8 cellular contexts compared by ENCODE assay signal in genomic region chr16:84266451-84266850, GRCh38. TPM values are rescaled to one million over a fixed set of nuclear protein-coding genes. Genes with fewer than 3 reads are reported as not detected.
DNase-seq lines count a peak whose midpoint lies in the region; ATAC-seq, FAIRE-seq and TF ChIP-seq lines count a peak whose summit lies in the region.

No MANE protein-coding gene starts in this region.

- no peaks in the 10 kb centered on the region for H3K79me2 ChIP-seq in GM12878 (ENCODE audit: control insufficient read depth, insufficient read depth, low read length)

- FAIRE-seq in GM12891 (lab: Jason Lieb, UNC) (no peak), GM12878 (lab: Jason Lieb, UNC) (no peak)

- no TSS peak for BruUV-seq in GM12878 (replicated peaks; lab: Mats Ljungman, UMichigan)

- H3K36me3 ChIP-seq in GM12878 (ENCODE audit: control insufficient read depth in 2 of 2, insufficient read depth in 2 of 2, low read length in 1 of 2), result no peaks in the 10 kb centered on the region

- no peak for TF ChIP-seq EP300 in GM12878 (IDR thresholded peaks at IDR 0.05; ENCODE audit: borderline replicate concordance in 1 of 2, control insufficient read depth in 1 of 2, low read depth in 2 of 2, low read length in 2 of 2)

- no peak for TF ChIP-seq RAD21 in GM12878 (IDR thresholded peaks at IDR 0.05; ENCODE audit: insufficient read depth, low read depth, low read length)

- 33% methylated on average over 4 of the region's 4 CpGs for WGBS in GM12878 (ENCODE audit: insufficient coverage, insufficient replicate concordance, low lambda C conversion rate, missing lambda C conversion rate)

- H3K4me3 ChIP-seq in GM12878, result no peak overlapping the region

- DNase-seq in AG08395 (ENCODE audit: low spot score), result peak; percentile 57
- peak; percentile 38 for DNase-seq in GM12891 (ENCODE audit: insufficient read length, low spot score)
- DNase-seq in NCI-H69 (lab: John Stamatoyannopoulos, UW), result peak; percentile 38
- peak; percentile 21 for DNase-seq in GM12878 (ENCODE audit: low read depth, low spot score)
- peak; percentile 93 for DNase-seq in iPS-NIHi7 (ENCODE audit: extremely low spot score)
- peak; percentile 10 for DNase-seq in stimulated activated naive CD8-positive, alpha-beta T cell treated with anti-CD3 and anti-CD28 coated beads, Interleukin-15, Interleukin-2, amounts not matched to agents 100 U/mL and 50 U/mL, for 24 hours
- DNase-seq in NCI-H1436 (lab: John Stamatoyannopoulos, UW), result no peak

- intact Hi-C loops in GM12878 (cut with micrococcal nuclease; ENCODE audit: unreplicated experiment), result no loop called here

- no peaks in the 10 kb centered on the region for H4K20me1 ChIP-seq in GM12878 (ENCODE audit: control insufficient read depth, insufficient read depth)

- no peak for TF ChIP-seq CTCF in GM12878 (IDR thresholded peaks at IDR 0.05 in 2 of 3, conservative IDR thresholded peaks at IDR 0.05 in 1 of 3; ENCODE audit: control insufficient read depth in 2 of 3, extremely low read depth in 1 of 3, insufficient read depth in 1 of 3, low read depth in 3 of 3, low read length in 3 of 3)

- no peak overlapping the region for H3K4me2 ChIP-seq in GM12878 (ENCODE audit: control insufficient read depth, insufficient read depth)

- no peak overlapping the region for H3K9ac ChIP-seq in GM12878 (ENCODE audit: control insufficient read depth, insufficient read depth, low read length)

- ATAC-seq in GM12878 (peak; percentile 97), GM21447 (IDR thresholded peaks at IDR 0.05; ENCODE audit: unreplicated experiment) (no peak)
- peak; percentile 68 for ATAC-seq in stimulated activated naive CD8-positive, alpha-beta T cell treated with anti-CD3 and anti-CD28 coated beads, Interleukin-15, Interleukin-2, amounts not matched to agents 100 U/mL and 50 U/mL, for 24 hours

- CTCF ChIA-PET in GM12878 (lab: Yijun Ruan, JAX), result interaction anchor here (1.5 kb wide), 1 partner anchor 11 kb away, joined by 5 read pairs; no protein-coding TSS in a partner anchor

- POLR2A ChIA-PET in GM12878 (lab: Charles Lee), result no interaction called here

- RAD21 ChIA-PET in GM12878 (lab: Charles Lee; ENCODE audit: unreplicated experiment), result no interaction called here

- TF ChIP-seq POLR2A in GM12891 (IDR thresholded peaks at IDR 0.05; ENCODE audit: low read depth, low read length) (no peak), GM12878 (IDR thresholded peaks at IDR 0.05; ENCODE audit: low read depth, low read length) (no peak)

- in situ Hi-C loops in GM12878 (cut with MboI), result no loop called here

- SMC1A ChIA-PET in GM12878 (lab: Charles Lee; ENCODE audit: uncharacterized antibody, unreplicated experiment), result no interaction called here

- no peaks in the 10 kb centered on the region; a peak in 1 of 4 replicates for H3K27me3 ChIP-seq in GM12878 (replicated peaks in 1 of 2; ENCODE audit: control insufficient read depth in 2 of 2, insufficient read depth in 2 of 2, low read length in 1 of 2)

- no peaks in the 10 kb centered on the region for H3K4me1 ChIP-seq in GM12878 (ENCODE audit: control insufficient read depth, insufficient read depth, low read length)

- no peaks in the 10 kb centered on the region for H3K9me3 ChIP-seq in GM12878 (replicated peaks; ENCODE audit: control insufficient read depth, insufficient read depth, low read length)

- no peak overlapping the region for H2AFZ ChIP-seq in GM12878 (ENCODE audit: control insufficient read depth, low read depth, low read length)

- no peak overlapping the region for H3K27ac ChIP-seq in GM12878 (ENCODE audit: control insufficient read depth, insufficient read depth)

TF ChIP-seq in GM12891, 5 proteins besides CTCF, POLR2A, EP300 and RAD21:
- TF ChIP-seq PAX5 (IDR thresholded peaks at IDR 0.05; ENCODE audit: insufficient read depth, low read length, severe bottlenecking) (no peak), SPI1 (IDR thresholded peaks at IDR 0.05; ENCODE audit: low read depth, low read length) (no peak), TAF1 (IDR thresholded peaks at IDR 0.05; ENCODE audit: low read depth, low read length) (no peak), POLR2AphosphoS5 (IDR thresholded peaks at IDR 0.05; ENCODE audit: low read depth, low read length) (no peak), POU2F2 (IDR thresholded peaks at IDR 0.05; ENCODE audit: low read depth, low read length) (no peak)

TF ChIP-seq in GM12878, 131 proteins besides CTCF, POLR2A, EP300 and RAD21:
- TF ChIP-seq SIX5 (IDR thresholded peaks at IDR 0.05; ENCODE audit: low read depth, low read length, severe bottlenecking) (peak; percentile 74), RELA (IDR thresholded peaks at IDR 0.05; ENCODE audit: borderline replicate concordance, partially characterized antibody) (no peak), HCFC1 (IDR thresholded peaks at IDR 0.05; ENCODE audit: low read length) (peak; percentile 74), USF1 (IDR thresholded peaks at IDR 0.05; ENCODE audit: borderline replicate concordance, extremely low read length, insufficient read depth, low read depth, low read length) (peak; percentile 82), USF2 (IDR thresholded peaks at IDR 0.05; ENCODE audit: borderline replicate concordance, low read depth, low read length) (peak; percentile 47), RAD51 (IDR thresholded peaks at IDR 0.05) (peak; percentile 81), FOS (IDR thresholded peaks at IDR 0.05; ENCODE audit: borderline replicate concordance, extremely low read depth, insufficient read length) (peak; percentile 22), ATF3 (IDR thresholded peaks at IDR 0.05; ENCODE audit: borderline replicate concordance, extremely low read depth, low read depth, low read length) (peak; percentile 67), SP1 (IDR thresholded peaks at IDR 0.05; ENCODE audit: low read depth, low read length) (peak; percentile 57), NR2C1 (IDR thresholded peaks at IDR 0.05) (peak; percentile 86), JUNB (IDR thresholded peaks at IDR 0.05) (no peak)
TF ChIP-seq in GM12878: peak in this region for 9.

RNA-seq across cellular contexts. Expression of gene KCNG4, which starts 26.6 kb away (rescaled TPM):
- not detected for polyA plus RNA-seq in GM12891 (2012; ENCODE audit: low read depth, missing spikeins)
- total RNA-seq in GM12878 (2013; cell fraction: nucleolus; rRNA removed), result not detected in 2 replicates
- total RNA-seq in GM12878 (2014; rRNA removed) (not detected in 2 replicates), GM12878 (2014; rRNA removed; fragmentation: Illumina TruSeq; extraction: Trizol) (not detected in 2 replicates), GM12878 (2021) (not detected in 2 replicates)
- not detected for polyA plus RNA-seq in GM12878 (2011; ENCODE audit: low read depth)
- polyA plus RNA-seq in GM12878 (2011; rRNA removed) (not detected in 2 replicates), GM12878 (2014; fragmentation: Illumina TruSeq; extraction: Trizol) (not detected in 2 replicates), GM12878 (2014; fragmentation: Nextera tagmentation; extraction: Ambion mirVana) (not detected), GM12878 (2014; rRNA removed) (not detected in 2 replicates), GM12878 (2016; fragmentation: Nextera tagmentation; extraction: Ambion mirVana) (not detected)
- polyA plus RNA-seq in GM12878 (2011; cell fraction: cytosol; rRNA removed), result not detected in 2 replicates
- polyA plus RNA-seq in GM12878 (2011; cell fraction: nucleus; rRNA removed), result not detected in 2 replicates
- polyA plus RNA-seq in GM12878 (2012), result not detected in 2 replicates
- polyA minus RNA-seq in GM12878 (2011; rRNA and poly(A)+ RNA removed), result not detected in 2 replicates
- polyA minus RNA-seq in GM12878 (2011; cell fraction: cytosol; rRNA and poly(A)+ RNA removed), result not detected in 2 replicates
- polyA minus RNA-seq in GM12878 (2011; cell fraction: nucleus; rRNA and poly(A)+ RNA removed), result not detected in 2 replicates

RNA-seq across cellular contexts. Expression of gene WFDC1, which starts 28.2 kb away (rescaled TPM):
- not detected for polyA plus RNA-seq in GM12891 (2012; ENCODE audit: low read depth, missing spikeins)
- total RNA-seq in GM12878 (2013; cell fraction: nucleolus; rRNA removed), result not detected in 2 replicates
- total RNA-seq in GM12878 (2014; rRNA removed), result not detected in 2 replicates
- total RNA-seq in GM12878 (2014; rRNA removed; fragmentation: Illumina TruSeq; extraction: Trizol), result not detected in 2 replicates
- total RNA-seq in GM12878 (2021), result not detected in 2 replicates
- not detected for polyA plus RNA-seq in GM12878 (2011; ENCODE audit: low read depth)
- polyA plus RNA-seq in GM12878 (2011; rRNA removed), result not detected in 2 replicates
- polyA plus RNA-seq in GM12878 (2011; cell fraction: cytosol; rRNA removed), result not detected in 2 replicates
- not detected in 2 replicates for polyA plus RNA-seq in GM12878 (2011; cell fraction: nucleus; rRNA removed)
- polyA plus RNA-seq in GM12878 (2012), result not detected in 2 replicates
- not detected in 2 replicates for polyA plus RNA-seq in GM12878 (2014; fragmentation: Illumina TruSeq; extraction: Trizol)
- polyA plus RNA-seq in GM12878 (2014; fragmentation: Nextera tagmentation; extraction: Ambion mirVana), result not detected
- not detected in 2 replicates for polyA plus RNA-seq in GM12878 (2014; rRNA removed)
- not detected for polyA plus RNA-seq in GM12878 (2016; fragmentation: Nextera tagmentation; extraction: Ambion mirVana)
- not detected in 2 replicates for polyA minus RNA-seq in GM12878 (2011; rRNA and poly(A)+ RNA removed)
- not detected in 2 replicates for polyA minus RNA-seq in GM12878 (2011; cell fraction: cytosol; rRNA and poly(A)+ RNA removed)
- not detected in 2 replicates for polyA minus RNA-seq in GM12878 (2011; cell fraction: nucleus; rRNA and poly(A)+ RNA removed)
